ENCODE assay signal across 16 cellular contexts in genomic region chr5:157137691-157138090, GRCh38. TPM values are rescaled to one million over a fixed set of nuclear protein-coding genes. Genes with fewer than 3 reads are reported as not detected.
DNase-seq lines count a peak whose midpoint lies in the region; FAIRE-seq and TF ChIP-seq lines count a peak whose summit lies in the region.
"Had no signal": no experiment of that assay in that cellular context is flagged by ENCODE, and none has a peak within 500 bp of the region (broad histone marks: within the 10 kb centered on the region; RNA-seq: fewer than 3 reads in every experiment).

No MANE protein-coding gene starts in this region.

- H3K9me3 ChIP-seq in astrocyte (ENCODE audit: insufficient read depth, low read depth, low read length) (no peaks in the 10 kb centered on the region), testis (no peaks in the 10 kb centered on the region)
- H3K9me3 ChIP-seq: SJSA1 had no signal

- no peaks in the 10 kb centered on the region for H3K9me3 Mint-ChIP-seq in activated T-cell treated with anti-CD3 and anti-CD28 coated beads, Interleukin-2, amount 50 U/mL, for 24 hours
- H3K9me3 Mint-ChIP-seq in astrocyte (ENCODE audit: unreplicated experiment), result no peaks in the 10 kb centered on the region

- no peaks in the 10 kb centered on the region for H3K27me3 ChIP-seq in astrocyte (ENCODE audit: insufficient read depth, low read length)
- H3K27me3 ChIP-seq in testis, result no peaks in the 10 kb centered on the region
- H3K27me3 ChIP-seq: BLaER1 treated with 17β-estradiol and CSF1 and Interleukin-3, amounts not matched to agents 10 nM and 100 nM; SJSA1 had no signal

- H3K9ac ChIP-seq in astrocyte (ENCODE audit: low read length), result no peak overlapping the region
- H3K9ac ChIP-seq: BLaER1 treated with 17β-estradiol and CSF1 and Interleukin-3, amounts not matched to agents 10 nM and 100 nM had no signal

- no peaks in the 10 kb centered on the region for H3K27me3 Mint-ChIP-seq in activated T-cell treated with anti-CD3 and anti-CD28 coated beads, Interleukin-2, amount 50 U/mL, for 24 hours
- no peaks in the 10 kb centered on the region for H3K27me3 Mint-ChIP-seq in astrocyte (ENCODE audit: low read depth, unreplicated experiment)

- H2AFZ ChIP-seq in astrocyte (ENCODE audit: low read depth, low read length), result no peak overlapping the region

- no peak for TF ChIP-seq CTCF in astrocyte (IDR thresholded peaks at IDR 0.05; ENCODE audit: insufficient read depth, low read depth, low read length)
- no peak for TF ChIP-seq CTCF in foreskin fibroblast (IDR thresholded peaks at IDR 0.05; ENCODE audit: low read depth, low read length)
- no peak for TF ChIP-seq CTCF in testis (IDR thresholded peaks at IDR 0.05)
- TF ChIP-seq CTCF in D721Med (IDR thresholded peaks at IDR 0.05; ENCODE audit: insufficient read depth, missing control alignments), result no peak

- H3K4me3 ChIP-seq in astrocyte (ENCODE audit: insufficient read depth, low read depth, low read length), result no peak overlapping the region
- H3K4me3 ChIP-seq in foreskin fibroblast (ENCODE audit: low read depth in 1 of 2, low read length in 2 of 2), result no peak overlapping the region
- H3K4me3 ChIP-seq in testis, result no peak overlapping the region
- H3K4me3 ChIP-seq: BLaER1 treated with 17β-estradiol and CSF1 and Interleukin-3, amounts not matched to agents 10 nM and 100 nM; SJSA1 had no signal

- H3K27ac Mint-ChIP-seq in activated T-cell treated with anti-CD3 and anti-CD28 coated beads, Interleukin-2, amount 50 U/mL, for 24 hours, result peak overlapping the region; percentile 77
- peak overlapping the region; percentile 81 for H3K27ac Mint-ChIP-seq in astrocyte (ENCODE audit: unreplicated experiment)

- no peak overlapping the region for H3K4me3 Mint-ChIP-seq in activated T-cell treated with anti-CD3 and anti-CD28 coated beads, Interleukin-2, amount 50 U/mL, for 24 hours
- no peak overlapping the region for H3K4me3 Mint-ChIP-seq in astrocyte (ENCODE audit: unreplicated experiment)

- no peak overlapping the region for H3K27ac ChIP-seq in astrocyte (ENCODE audit: low read depth, low read length)
- H3K27ac ChIP-seq in testis, result no peak overlapping the region
- H3K27ac ChIP-seq: BLaER1 treated with 17β-estradiol and CSF1 and Interleukin-3, amounts not matched to agents 10 nM and 100 nM; SJSA1 had no signal

- H3K4me1 ChIP-seq in astrocyte (ENCODE audit: insufficient read depth, low read length) (peaks cover 5% of the 10 kb centered on the region), testis (peaks cover 5% of the 10 kb centered on the region)

- no peak overlapping the region for H3K4me2 ChIP-seq in astrocyte (ENCODE audit: low read length)

- peaks cover 73% of the 10 kb centered on the region for H3K4me1 Mint-ChIP-seq in activated T-cell treated with anti-CD3 and anti-CD28 coated beads, Interleukin-2, amount 50 U/mL, for 24 hours (ENCODE audit: low read depth)
- peaks cover 5% of the 10 kb centered on the region for H3K4me1 Mint-ChIP-seq in astrocyte (ENCODE audit: low read depth, unreplicated experiment)

- no peak for FAIRE-seq in astrocyte (lab: Jason Lieb, UNC)
- FAIRE-seq in D721Med (lab: Jason Lieb, UNC), result no peak

- no peak for DNase-seq in activated T-cell treated with anti-CD3 and anti-CD28 coated beads, Interleukin-2, amount 50 U/mL, for 24 hours
- DNase-seq in activated T-cell treated with anti-CD3 and anti-CD28 coated beads, Interleukin-2, amount 50 U/mL, for 48 hours, result no peak
- DNase-seq in astrocyte (ENCODE audit: low read depth), result no peak
- peak; percentile 17 to 55 for DNase-seq in foreskin fibroblast
- peak; percentile 34 for DNase-seq in superior temporal gyrus (ENCODE audit: extremely low spot score)
- no peak for DNase-seq in testis
- DNase-seq in DMS53 (lab: John Stamatoyannopoulos, UW), result no peak
- DNase-seq in D721Med (ENCODE audit: insufficient read length, low spot score), result no peak
- DNase-seq: 8988T, KBM-7, NCI-H1436, NCI-H2081, NCI-H524 treated with DMSO at 0.1 percent for 48 hours had no signal

- intact Hi-C loops in testis (cut with DNase I; ENCODE audit: low total_unique reads), result no loop called here

- WGBS in testis, 2 donors, result 89 to 99% methylated on average over 6 of the region's 6 CpGs

- TF ChIP-seq POLR2A in testis (IDR thresholded peaks at IDR 0.05), result no peak

- H3K79me2 ChIP-seq in astrocyte (ENCODE audit: insufficient read depth, low read length), result peaks cover 41% of the 10 kb centered on the region

- H3K36me3 ChIP-seq in astrocyte (ENCODE audit: insufficient read depth, low read length), result peaks cover 15% of the 10 kb centered on the region
- no peaks in the 10 kb centered on the region for H3K36me3 ChIP-seq in testis (ENCODE audit: low read depth, missing control alignments)

- peaks cover 14% of the 10 kb centered on the region for H4K20me1 ChIP-seq in astrocyte (ENCODE audit: insufficient read depth, low read length)
- H4K20me1 ChIP-seq: BLaER1 treated with 17β-estradiol and CSF1 and Interleukin-3, amounts not matched to agents 10 nM and 100 nM had no signal

- H3K36me3 Mint-ChIP-seq in activated T-cell treated with anti-CD3 and anti-CD28 coated beads, Interleukin-2, amount 50 U/mL, for 24 hours (ENCODE audit: low read depth), result peaks cover 65% of the 10 kb centered on the region
- H3K36me3 Mint-ChIP-seq in astrocyte (ENCODE audit: low read depth, unreplicated experiment), result peaks cover 4% of the 10 kb centered on the region

RNA-seq across cellular contexts. Expression of gene MED7, which starts 5.0 kb away (rescaled TPM):
- total RNA-seq in astrocyte, result 9.3 and 9.6 TPM in 2 replicates
- 10 to 100 TPM; 16.8 to 21.1 TPM for total RNA-seq in testis
- polyA plus RNA-seq in testis (ENCODE audit: insufficient read depth, low read depth, low replicate concordance), result 50.3 TPM

RNA-seq across cellular contexts. Expression of gene GARIN3, which starts 28.4 kb away (rescaled TPM):
- not detected in 2 replicates for total RNA-seq in astrocyte
- 10 to 100 TPM; 11.5 to 27.8 TPM for total RNA-seq in testis
- polyA plus RNA-seq in testis (ENCODE audit: insufficient read depth, low read depth, low replicate concordance), result 45.6 TPM
- total RNA-seq: H4, SJSA1 had no signal

RNA-seq across cellular contexts. Expression of gene HAVCR2, which starts 28.8 kb away (rescaled TPM):
- total RNA-seq in astrocyte (7.4 and 10.0 TPM in 2 replicates), testis (1 to 10 TPM; 3.1 to 3.2 TPM)
- 3.6 TPM for polyA plus RNA-seq in testis (ENCODE audit: insufficient read depth, low read depth, low replicate concordance)

RNA-seq across cellular contexts. Expression of gene ITK, which starts 42.9 kb away (rescaled TPM):
- total RNA-seq in astrocyte, result 0.48 and 0.67 TPM in 2 replicates
- total RNA-seq in testis, result 1 to 10 TPM in 1 of 2 donors, under 1 TPM in 1; 0.93 to 1.3 TPM
- 3.8 TPM for polyA plus RNA-seq in testis (ENCODE audit: insufficient read depth, low read depth, low replicate concordance)
- total RNA-seq: SJSA1 had no signal

Comparison
In these comparisons a context has a peak if more than half of its experiments do, and no peak if none do; other contexts are left out.
1. DNase-seq: peak in foreskin fibroblast (2 of 2) and superior temporal gyrus (single experiment); none in activated T-cell treated with anti-CD3 and anti-CD28 coated beads, Interleukin-2, amount 50 U/mL, for 24 hours (single experiment), activated T-cell treated with anti-CD3 and anti-CD28 coated beads, Interleukin-2, amount 50 U/mL, for 48 hours (0 of 2), astrocyte (single experiment), testis (single experiment), DMS53 (single experiment) and D721Med (single experiment).
2. RNA of gene GARIN3, which starts 28.4 kb away (total RNA-seq): 11.5 to 27.8 TPM in testis; not detected in astrocyte; every median in the first group is over 10 times any median in the second.